Comparison of ENCODE assay signal across 10 cellular contexts in genomic region chr9:118829334-118829733, GRCh38.
DNase-seq lines count a peak whose midpoint lies in the region; ATAC-seq and TF ChIP-seq lines count a peak whose summit lies in the region.
"Had no signal": no experiment of that assay in that cellular context is flagged by ENCODE, and none has a peak within 500 bp of the region (broad histone marks: within the 10 kb centered on the region; RNA-seq: fewer than 3 reads in every experiment).

No MANE protein-coding gene starts in this region.

- no peak overlapping the region for H3K27ac Mint-ChIP-seq in osteocyte (ENCODE audit: unreplicated experiment)
- H3K27ac Mint-ChIP-seq in activated naive CD8-positive, alpha-beta T cell treated with anti-CD3 and anti-CD28 coated beads for 36 hours = no peak overlapping the region

- H3K36me3 Mint-ChIP-seq in osteocyte (ENCODE audit: unreplicated experiment) = no peaks in the 10 kb centered on the region
- H3K36me3 Mint-ChIP-seq in activated naive CD8-positive, alpha-beta T cell treated with anti-CD3 and anti-CD28 coated beads for 36 hours = no peaks in the 10 kb centered on the region

- DNase-seq in GM03348 (ENCODE audit: low spot score) = peak; percentile 22
- DNase-seq in NCI-H226 = peak; percentile 15
- no peak for DNase-seq in esophagus muscularis mucosa (ENCODE audit: extremely low spot score)
- DNase-seq in osteocyte (ENCODE audit: extremely low spot score, unreplicated experiment) = no peak
- no peak for DNase-seq in activated naive CD8-positive, alpha-beta T cell treated with anti-CD3 and anti-CD28 coated beads for 36 hours
- no peak for DNase-seq in C1 segment of cervical spinal cord (lab: John Stamatoyannopoulos, UW)
- DNase-seq: stimulated activated CD4-positive, alpha-beta T cell treated with anti-CD3 and anti-CD28 coated beads, Interleukin-1b, Interleukin-23, amount 100 ng/mL, for 48 hours; upper lobe of left lung had no signal

- no peaks in the 10 kb centered on the region for H3K27me3 ChIP-seq in esophagus muscularis mucosa
- H3K27me3 ChIP-seq: upper lobe of left lung had no signal

- no peak for TF ChIP-seq EP300 in esophagus muscularis mucosa (IDR thresholded peaks at IDR 0.05)

- H3K4me3 Mint-ChIP-seq in osteocyte (ENCODE audit: unreplicated experiment) = no peak overlapping the region
- no peak overlapping the region for H3K4me3 Mint-ChIP-seq in activated naive CD8-positive, alpha-beta T cell treated with anti-CD3 and anti-CD28 coated beads for 36 hours

- no peaks in the 10 kb centered on the region for H3K36me3 ChIP-seq in esophagus muscularis mucosa
- H3K36me3 ChIP-seq: upper lobe of left lung had no signal

- no peaks in the 10 kb centered on the region for H3K4me1 Mint-ChIP-seq in osteocyte (ENCODE audit: unreplicated experiment)
- no peaks in the 10 kb centered on the region for H3K4me1 Mint-ChIP-seq in activated naive CD8-positive, alpha-beta T cell treated with anti-CD3 and anti-CD28 coated beads for 36 hours

- intact Hi-C loops in esophagus muscularis mucosa (cut with DNase I) = loop anchor here (2.0 kb wide), 1 partner anchor 459 kb away; no protein-coding TSS in a partner anchor

- TF ChIP-seq CTCF in esophagus muscularis mucosa (IDR thresholded peaks at IDR 0.05) (peak; percentile 40 to 52 (median 46)), osteocyte (IDR thresholded peaks at IDR 0.05) (peak; percentile 33)

- no peak for TF ChIP-seq POLR2A in esophagus muscularis mucosa (IDR thresholded peaks at IDR 0.05; ENCODE audit: low read depth)

- no peaks in the 10 kb centered on the region for H3K4me1 ChIP-seq in esophagus muscularis mucosa
- H3K4me1 ChIP-seq: upper lobe of left lung had no signal

- no peaks in the 10 kb centered on the region for H3K27me3 Mint-ChIP-seq in osteocyte (ENCODE audit: unreplicated experiment)
- no peaks in the 10 kb centered on the region for H3K27me3 Mint-ChIP-seq in activated naive CD8-positive, alpha-beta T cell treated with anti-CD3 and anti-CD28 coated beads for 36 hours

- H3K9me3 ChIP-seq in esophagus muscularis mucosa = peaks cover 0 to 7% (median 0%) of the 10 kb centered on the region in 4 donors
- H3K9me3 ChIP-seq: upper lobe of left lung had no signal

- H3K4me3 ChIP-seq in esophagus muscularis mucosa = no peak overlapping the region
- H3K4me3 ChIP-seq: upper lobe of left lung had no signal

- ATAC-seq in GM21529 (IDR thresholded peaks at IDR 0.05; ENCODE audit: unreplicated experiment) (no peak), HG02571 (IDR thresholded peaks at IDR 0.05; ENCODE audit: unreplicated experiment) (no peak)

- no peak overlapping the region for H3K27ac ChIP-seq in esophagus muscularis mucosa (replicated peaks in 1 of 4)
- H3K27ac ChIP-seq: upper lobe of left lung had no signal

- H3K9me3 Mint-ChIP-seq in osteocyte (ENCODE audit: unreplicated experiment) = no peaks in the 10 kb centered on the region
- no peaks in the 10 kb centered on the region for H3K9me3 Mint-ChIP-seq in activated naive CD8-positive, alpha-beta T cell treated with anti-CD3 and anti-CD28 coated beads for 36 hours

Comparison
In these comparisons a context has a peak if more than half of its experiments do, and no peak if none do; other contexts are left out.
1. DNase-seq: peak in GM03348 (single experiment) and NCI-H226 (single experiment); none in esophagus muscularis mucosa (single experiment), osteocyte (single experiment), activated naive CD8-positive, alpha-beta T cell treated with anti-CD3 and anti-CD28 coated beads for 36 hours (single experiment) and C1 segment of cervical spinal cord (0 of 14).